ENCODE assay signal across 1 cellular context in the genomic region with DNA sequence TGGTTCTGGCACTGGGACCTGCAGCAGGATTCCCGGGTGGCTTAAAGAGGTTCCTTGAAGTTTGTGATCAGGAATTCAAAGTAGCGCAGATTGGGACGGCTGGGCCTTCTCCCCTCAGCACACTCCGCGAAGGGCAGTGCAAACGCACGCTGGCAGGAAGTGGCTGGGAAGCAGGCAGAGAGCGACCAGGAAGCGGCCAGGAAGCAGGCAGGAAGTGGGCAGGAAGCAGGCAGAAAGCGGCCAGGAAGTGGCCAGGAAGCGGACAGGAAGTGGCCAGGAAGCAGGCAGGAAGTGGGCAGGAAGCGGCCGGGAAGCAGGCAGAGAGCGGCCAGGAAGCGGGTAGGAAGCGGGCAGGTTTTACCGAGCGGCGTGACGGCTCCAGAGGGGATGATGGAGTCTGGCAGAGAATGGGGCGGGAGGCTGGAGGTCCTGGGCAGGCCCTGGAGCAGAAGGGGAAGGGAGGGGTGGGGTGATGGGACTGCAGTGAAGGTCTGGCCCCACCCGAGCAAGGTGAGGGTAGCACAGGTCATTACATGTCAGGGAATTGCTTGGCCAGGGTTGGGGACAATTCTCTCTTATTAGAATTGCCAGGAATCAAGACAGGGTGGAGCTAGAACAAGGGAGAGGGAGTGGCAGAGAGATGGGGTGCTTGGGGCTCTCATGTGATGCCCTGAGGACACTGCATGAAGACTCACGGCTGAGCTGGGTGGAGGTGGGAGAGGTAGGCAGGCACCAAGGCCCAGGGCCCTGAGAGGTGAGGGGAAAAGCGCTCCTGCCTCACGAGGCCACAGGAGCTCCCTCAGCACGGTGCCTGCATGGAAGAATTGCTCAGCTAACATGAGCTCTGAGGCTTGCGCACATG.
TF ChIP-seq lines count a peak whose summit lies in the region.

No MANE protein-coding gene starts in this region.

TF ChIP-seq in WTC11, 78 proteins besides CTCF, POLR2A, EP300 and RAD21:
- TF ChIP-seq, protein P1, sequence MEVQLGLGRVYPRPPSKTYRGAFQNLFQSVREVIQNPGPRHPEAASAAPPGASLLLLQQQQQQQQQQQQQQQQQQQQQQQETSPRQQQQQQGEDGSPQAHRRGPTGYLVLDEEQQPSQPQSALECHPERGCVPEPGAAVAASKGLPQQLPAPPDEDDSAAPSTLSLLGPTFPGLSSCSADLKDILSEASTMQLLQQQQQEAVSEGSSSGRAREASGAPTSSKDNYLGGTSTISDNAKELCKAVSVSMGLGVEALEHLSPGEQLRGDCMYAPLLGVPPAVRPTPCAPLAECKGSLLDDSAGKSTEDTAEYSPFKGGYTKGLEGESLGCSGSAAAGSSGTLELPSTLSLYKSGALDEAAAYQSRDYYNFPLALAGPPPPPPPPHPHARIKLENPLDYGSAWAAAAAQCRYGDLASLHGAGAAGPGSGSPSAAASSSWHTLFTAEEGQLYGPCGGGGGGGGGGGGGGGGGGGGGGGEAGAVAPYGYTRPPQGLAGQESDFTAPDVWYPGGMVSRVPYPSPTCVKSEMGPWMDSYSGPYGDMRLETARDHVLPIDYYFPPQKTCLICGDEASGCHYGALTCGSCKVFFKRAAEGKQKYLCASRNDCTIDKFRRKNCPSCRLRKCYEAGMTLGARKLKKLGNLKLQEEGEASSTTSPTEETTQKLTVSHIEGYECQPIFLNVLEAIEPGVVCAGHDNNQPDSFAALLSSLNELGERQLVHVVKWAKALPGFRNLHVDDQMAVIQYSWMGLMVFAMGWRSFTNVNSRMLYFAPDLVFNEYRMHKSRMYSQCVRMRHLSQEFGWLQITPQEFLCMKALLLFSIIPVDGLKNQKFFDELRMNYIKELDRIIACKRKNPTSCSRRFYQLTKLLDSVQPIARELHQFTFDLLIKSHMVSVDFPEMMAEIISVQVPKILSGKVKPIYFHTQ (CRISPR knock-in tag; IDR thresholded peaks at IDR 0.05), result no peak
- TF ChIP-seq ETV6 (CRISPR knock-in tag; IDR thresholded peaks at IDR 0.05), result peak; percentile 99
